ENCODE assay signal across 20 cellular contexts in genomic region chr2:150584081-150584480, GRCh38.
DNase-seq lines count a peak whose midpoint lies in the region; ATAC-seq, FAIRE-seq and TF ChIP-seq lines count a peak whose summit lies in the region.
"Had no signal": no experiment of that assay in that cellular context is flagged by ENCODE, and none has a peak within 500 bp of the region (broad histone marks: within the 10 kb centered on the region; RNA-seq: fewer than 3 reads in every experiment).

No MANE protein-coding gene starts in this region.

- no peak overlapping the region for H2BK120ac ChIP-seq in trophoblast cell (ENCODE audit: insufficient read depth, low read length, poor library complexity)

- H3K27ac Mint-ChIP-seq in HFFc6 = peak overlapping the region; percentile 88; the same call in 1 of the 2 replicates
- H3K27ac Mint-ChIP-seq: CD4-positive, alpha-beta T cell; GM23338; IgD-negative memory B cell had no signal

- no peak overlapping the region for H3K14ac ChIP-seq in trophoblast cell (ENCODE audit: low read length)

- no peak for FAIRE-seq in GM12878 (lab: Jason Lieb, UNC)
- FAIRE-seq: A204.1, H54, HTR-8/SVneo had no signal

- no peaks in the 10 kb centered on the region for H3K79me1 ChIP-seq in trophoblast cell (ENCODE audit: low read length)

- H3K9me3 Mint-ChIP-seq in HFFc6 = peaks cover 7% of the 10 kb centered on the region

- no peak for TF ChIP-seq POLR2A in GM12878 (IDR thresholded peaks at IDR 0.05; ENCODE audit: low read depth, low read length)

- peaks cover 76% of the 10 kb centered on the region for H3K4me1 Mint-ChIP-seq in HFFc6 (ENCODE audit: low read depth)
- H3K4me1 Mint-ChIP-seq: IgD-negative memory B cell had no signal

- no peak overlapping the region for H3K23ac ChIP-seq in trophoblast cell (ENCODE audit: low read length)

- H4K12ac ChIP-seq in trophoblast cell (ENCODE audit: low read depth, low read length) = no peak overlapping the region

- in situ Hi-C loops in GM12878 (cut with MboI) = no loop called here

- H3K18ac ChIP-seq in trophoblast cell (ENCODE audit: low read length) = no peak overlapping the region

- H3K27ac ChIP-seq in GM12878 (ENCODE audit: control insufficient read depth, insufficient read depth) (no peak overlapping the region), trophoblast cell (ENCODE audit: low read depth, low read length) (no peak overlapping the region)
- H3K27ac ChIP-seq: C4-2B had no signal

- H3K4me2 ChIP-seq in GM12878 (ENCODE audit: control insufficient read depth, insufficient read depth) (no peak overlapping the region), trophoblast cell (ENCODE audit: low read length) (no peak overlapping the region)
- H3K4me2 ChIP-seq: GM23338 had no signal

- H3K4me3 ChIP-seq in GM12878 (no peak overlapping the region), trophoblast cell (ENCODE audit: low read depth, low read length) (no peak overlapping the region)
- H3K4me3 ChIP-seq: GM23338 had no signal

- no peak overlapping the region for H4K8ac ChIP-seq in trophoblast cell (ENCODE audit: low read depth, low read length)

- H4K91ac ChIP-seq in trophoblast cell (ENCODE audit: low read depth, low read length) = no peak overlapping the region

- RAD21 ChIA-PET in GM12878 (lab: Charles Lee; ENCODE audit: unreplicated experiment) = interaction anchor here (1.2 to 7.2 kb wide), 4 partner anchors 10 to 105 kb away, joined by 3 to 71 read pairs (median 6); no protein-coding TSS in a partner anchor

- H3K9me3 ChIP-seq in GM12878 (replicated peaks; ENCODE audit: control insufficient read depth, insufficient read depth, low read length) (no peaks in the 10 kb centered on the region; the same call in 2 of the 3 replicates), trophoblast cell (ENCODE audit: insufficient read depth, low read depth, low read length) (no peaks in the 10 kb centered on the region)

- intact Hi-C loops in GM12878 (cut with micrococcal nuclease; ENCODE audit: unreplicated experiment) = no loop called here

- no peak overlapping the region for H2AK5ac ChIP-seq in trophoblast cell (ENCODE audit: low read length)

- CTCF ChIA-PET in GM12878 (lab: Yijun Ruan, JAX) = interaction anchor here (1.6 to 3.9 kb wide), 3 partner anchors 8 to 17 kb away, joined by 5 to 31 read pairs (median 10); no protein-coding TSS in a partner anchor

- no peak overlapping the region for H3K9ac ChIP-seq in GM12878 (ENCODE audit: control insufficient read depth, insufficient read depth, low read length)
- no peak overlapping the region for H3K9ac ChIP-seq in trophoblast cell (ENCODE audit: low read length)

- SMC1A ChIA-PET in GM12878 (lab: Charles Lee; ENCODE audit: uncharacterized antibody, unreplicated experiment) = interaction anchor here (0.6 to 5.8 kb wide), 11 partner anchors 9 to 82 kb away, joined by 3 to 47 read pairs (median 7); no protein-coding TSS in a partner anchor

- POLR2A ChIA-PET in GM12878 (lab: Charles Lee) = interaction anchor here (0.8 to 1.5 kb wide), 3 partner anchors 9 to 114 kb away, joined by 3 read pairs; no protein-coding TSS in a partner anchor

- no peaks in the 10 kb centered on the region for H3K36me3 ChIP-seq in GM12878 (ENCODE audit: control insufficient read depth in 2 of 2, insufficient read depth in 2 of 2, low read length in 1 of 2)
- H3K36me3 ChIP-seq in trophoblast cell (ENCODE audit: control insufficient read depth in 1 of 2, insufficient read depth in 2 of 2, low read length in 2 of 2) = no peaks in the 10 kb centered on the region

- H3K27me3 ChIP-seq in GM12878 (replicated peaks in 1 of 2; ENCODE audit: control insufficient read depth in 2 of 2, insufficient read depth in 2 of 2, low read length in 1 of 2) = no peaks in the 10 kb centered on the region
- no peaks in the 10 kb centered on the region for H3K27me3 ChIP-seq in trophoblast cell (ENCODE audit: insufficient read depth, low read length)

- no peaks in the 10 kb centered on the region for H4K20me1 ChIP-seq in GM12878 (ENCODE audit: control insufficient read depth, insufficient read depth)

- TF ChIP-seq EP300 in GM12878 (IDR thresholded peaks at IDR 0.05; ENCODE audit: borderline replicate concordance in 1 of 2, control insufficient read depth in 1 of 2, low read depth in 2 of 2, low read length in 2 of 2) = no peak

- H3K4ac ChIP-seq in trophoblast cell (ENCODE audit: low read depth, low read length) = no peak overlapping the region

- 48% methylated on average over 4 of the region's 4 CpGs for whole genome bisulfite sequencing in GM12878 (ENCODE audit: insufficient coverage, insufficient replicate concordance, low lambda C conversion rate, missing lambda C conversion rate)
- no CpG with 5 or more reads among the region's 4 CpGs for WGBS in trophoblast cell (ENCODE audit: extremely low coverage, insufficient coverage, insufficient read length)

- BruUV-seq in GM12878 (replicated peaks; lab: Mats Ljungman, UMichigan) = no TSS peak

- TF ChIP-seq CTCF in HFFc6 (IDR thresholded peaks at IDR 0.05) = no peak
- no peak for TF ChIP-seq CTCF in GM12878 (IDR thresholded peaks at IDR 0.05 in 2 of 3, conservative IDR thresholded peaks at IDR 0.05 in 1 of 3; ENCODE audit: control insufficient read depth in 2 of 3, extremely low read depth in 1 of 3, insufficient read depth in 1 of 3, low read depth in 3 of 3, low read length in 3 of 3)

- DNase-seq in HFFc6 = no peak
- no peak for DNase-seq in GM12878 (ENCODE audit: low read depth, low spot score)
- peak; percentile 40 to 52 for DNase-seq in trophoblast cell
- no peak for DNase-seq in mucosa of gallbladder (ENCODE audit: low spot score)
- no peak for DNase-seq in OCI-M2 (lab: John Stamatoyannopoulos, UW; ENCODE audit: unreplicated experiment)
- DNase-seq: AML-193; CD4-positive, alpha-beta T cell; DMS153; DMS79; GDM1; HCEC 1CT; KBM-7 had no signal

- H3K4me1 ChIP-seq in GM12878 (ENCODE audit: control insufficient read depth, insufficient read depth, low read length) (no peaks in the 10 kb centered on the region), trophoblast cell (ENCODE audit: control insufficient read depth in 1 of 2, insufficient read depth in 2 of 2, low read length in 2 of 2) (peaks cover 0 to 2% of the 10 kb centered on the region in 2 experiments)

- no peaks in the 10 kb centered on the region; the same call in 1 of the 2 replicates for H3K27me3 Mint-ChIP-seq in HFFc6 (ENCODE audit: insufficient read depth)
- H3K27me3 Mint-ChIP-seq: CD4-positive, alpha-beta T cell; IgD-negative memory B cell had no signal

- H2BK5ac ChIP-seq in trophoblast cell (ENCODE audit: low read depth, low read length, poor library complexity) = no peak overlapping the region

- no peak overlapping the region for H3K4me3 Mint-ChIP-seq in HFFc6
- H3K4me3 Mint-ChIP-seq: CD4-positive, alpha-beta T cell; GM23338; IgD-negative memory B cell had no signal

- no peak overlapping the region for H2AFZ ChIP-seq in GM12878 (ENCODE audit: control insufficient read depth, low read depth, low read length)
- H2AFZ ChIP-seq in trophoblast cell (ENCODE audit: insufficient read depth, low read length, poor library complexity) = no peak overlapping the region
- H2AFZ ChIP-seq: GM23338 had no signal

- ATAC-seq in GM12878 (peak; percentile 32), esophagus mucosa (peak; percentile 41), HG02759 (IDR thresholded peaks at IDR 0.05; ENCODE audit: unreplicated experiment) (no peak)
- ATAC-seq: GM23338 had no signal

- H3K79me2 ChIP-seq in GM12878 (ENCODE audit: control insufficient read depth, insufficient read depth, low read length) (no peaks in the 10 kb centered on the region), trophoblast cell (ENCODE audit: control insufficient read depth, insufficient read depth, low read length, poor library complexity) (no peaks in the 10 kb centered on the region)

- TF ChIP-seq RAD21 in GM12878 (IDR thresholded peaks at IDR 0.05; ENCODE audit: insufficient read depth, low read depth, low read length) = no peak

- H3K36me3 Mint-ChIP-seq in HFFc6 (ENCODE audit: low read depth) = peaks cover 22% of the 10 kb centered on the region
- H3K36me3 Mint-ChIP-seq: IgD-negative memory B cell had no signal

- H2BK12ac ChIP-seq in trophoblast cell (ENCODE audit: low read length) = no peak overlapping the region

TF ChIP-seq in GM12878, 131 proteins besides CTCF, POLR2A, EP300 and RAD21 (continues in another document):
- TF ChIP-seq BMI1 (IDR thresholded peaks at IDR 0.05; ENCODE audit: borderline replicate concordance) = no peak
- no peak for TF ChIP-seq RB1 (IDR thresholded peaks at IDR 0.05; ENCODE audit: borderline replicate concordance)
- TF ChIP-seq FOXM1 (IDR thresholded peaks at IDR 0.05; ENCODE audit: low read depth, low read length) = no peak
- TF ChIP-seq EZH2 (IDR thresholded peaks at IDR 0.05; ENCODE audit: borderline replicate concordance, control insufficient read depth, low read depth, low read length) = no peak
- no peak for TF ChIP-seq KDM1A (IDR thresholded peaks at IDR 0.05; ENCODE audit: borderline replicate concordance)
- TF ChIP-seq ZNF592 (IDR thresholded peaks at IDR 0.05) = no peak
- no peak for TF ChIP-seq TCF3 (IDR thresholded peaks at IDR 0.05; ENCODE audit: borderline replicate concordance, insufficient read depth, low read depth, low read length)

Comparison
In these comparisons a context has a peak if more than half of its experiments do, and no peak if none do; other contexts are left out.
1. DNase-seq: peak in trophoblast cell (2 of 2); none in HFFc6 (single experiment), GM12878 (single experiment), mucosa of gallbladder (single experiment) and OCI-M2 (single experiment).